14 cellular contexts compared by ENCODE assay signal in the genomic region with DNA sequence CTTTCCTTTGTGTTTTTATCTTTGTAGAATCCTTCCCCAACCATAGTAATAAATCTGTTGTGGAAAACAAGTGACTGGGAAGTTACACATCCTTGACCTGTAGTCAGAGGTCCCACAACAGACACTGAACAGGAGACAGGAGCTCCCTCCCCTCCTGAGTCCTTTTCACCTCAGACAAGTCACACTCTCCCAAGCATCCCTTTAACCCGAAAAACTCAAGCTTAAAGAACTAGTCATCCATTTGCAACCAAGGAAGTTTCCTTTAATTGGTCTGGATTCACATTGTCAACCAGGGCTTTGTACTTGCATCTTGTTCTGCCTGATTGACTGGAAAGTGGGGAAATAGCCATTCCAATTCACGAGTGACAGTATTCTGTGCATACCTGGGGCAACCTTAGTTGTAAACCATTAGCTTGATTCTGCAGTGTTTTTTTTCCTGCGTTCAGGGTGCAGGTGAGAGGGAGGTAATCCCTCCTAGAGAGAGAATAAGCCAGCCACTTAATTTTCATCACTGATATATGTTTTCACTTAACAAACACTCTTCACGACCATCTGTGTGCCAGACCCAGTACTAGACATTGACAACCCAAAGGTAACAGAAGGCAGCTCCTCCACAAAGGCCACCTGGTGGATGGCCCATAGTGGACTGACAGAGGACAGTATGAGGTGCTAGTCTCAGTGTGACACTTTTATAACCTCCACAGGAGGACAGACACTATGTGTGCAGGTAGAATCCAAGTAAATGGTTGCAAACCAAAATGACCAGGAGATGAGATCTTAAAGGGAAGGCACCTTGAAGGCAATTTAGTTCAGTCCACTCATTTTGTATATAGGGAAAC.
DNase-seq lines count a peak whose midpoint lies in the region.
"Had no signal": no experiment of that assay in that cellular context is flagged by ENCODE, and none has a peak within 500 bp of the region (broad histone marks: within the 10 kb centered on the region; RNA-seq: fewer than 3 reads in every experiment).

No MANE protein-coding gene starts in this region.

- DNase-seq in DMS53 (lab: John Stamatoyannopoulos, UW) (peak; percentile 7), DMS53 treated with DMSO at 0.1 percent for 48 hours (lab: John Stamatoyannopoulos, UW; ENCODE audit: unreplicated experiment) (no peak), amniotic epithelial cell (ENCODE audit: low read depth) (peak; percentile 49), islet precursor cell (peak; percentile 71), pulmonary artery endothelial cell (ENCODE audit: low read depth, low spot score) (peak; percentile 47), NCI-H2107 treated with DMSO at 0.1 percent for 48 hours (lab: John Stamatoyannopoulos, UW; ENCODE audit: unreplicated experiment) (no peak), AG08396 (ENCODE audit: low spot score) (no peak), NCI-H2081 (lab: John Stamatoyannopoulos, UW) (no peak)
- DNase-seq: DMS 273 treated with DMSO at 0.1 percent for 48 hours; H7; NCI-H1436; NCI-H2029 treated with DMSO at 0.1 percent for 48 hours; NCI-H526; NK-92 treated with Interleukin-12 subunit alpha and Interleukin-12 subunit beta, amount 100 ng/mL, for 24 hours had no signal

Comparison
In these comparisons a context has a peak if more than half of its experiments do, and no peak if none do; other contexts are left out.
1. DNase-seq: peak in DMS53 (single experiment), amniotic epithelial cell (single experiment), islet precursor cell (single experiment) and pulmonary artery endothelial cell (single experiment); none in DMS53 treated with DMSO at 0.1 percent for 48 hours (single experiment), NCI-H2107 treated with DMSO at 0.1 percent for 48 hours (single experiment), AG08396 (single experiment) and NCI-H2081 (0 of 2).